In genomic region chr7:38199154-38199553, GRCh38 we compare ENCODE assay signal across 26 cellular contexts. TPM values are rescaled to one million over a fixed set of nuclear protein-coding genes. Genes with fewer than 3 reads are reported as not detected.
DNase-seq lines count a peak whose midpoint lies in the region; ATAC-seq, FAIRE-seq and TF ChIP-seq lines count a peak whose summit lies in the region.
"Had no signal": no experiment of that assay in that cellular context is flagged by ENCODE, and none has a peak within 500 bp of the region (broad histone marks: within the 10 kb centered on the region; RNA-seq: fewer than 3 reads in every experiment).

No MANE protein-coding gene starts in this region.

- WGBS in IMR-90 (ENCODE audit: extremely low coverage in 2 of 2, insufficient read length in 1 of 2), 2 experiments = no CpG with 5 or more reads among the region's 2 CpGs

- H3K4ac ChIP-seq in IMR-90 (ENCODE audit: low read depth, low read length) = no peak overlapping the region

- no peak overlapping the region for H2AK9ac ChIP-seq in IMR-90 (replicated peaks; ENCODE audit: low read depth, low read length, poor library complexity)

- FAIRE-seq in GM19239 (lab: Jason Lieb, UNC) = no peak
- FAIRE-seq: A204.1, GM12878 had no signal

- H3K27me3 ChIP-seq in IMR-90 (ENCODE audit: control insufficient read depth, insufficient read depth, low read length) = no peaks in the 10 kb centered on the region
- H3K27me3 ChIP-seq: BLaER1 treated with 17β-estradiol and CSF1 and Interleukin-3, amounts not matched to agents 10 nM and 100 nM; Peyer's patch had no signal

- peak; percentile 7 for DNase-seq in NCI-H2227 treated with DMSO at 0.1 percent for 48 hours (lab: John Stamatoyannopoulos, UW)
- no peak for DNase-seq in NCI-H2227 (lab: John Stamatoyannopoulos, UW; ENCODE audit: unreplicated experiment)
- DNase-seq in IMR-90 = no peak
- DNase-seq in choroid plexus epithelial cell (ENCODE audit: low read depth) = peak; percentile 28
- DNase-seq in AG08395 (ENCODE audit: low spot score) = no peak
- DNase-seq in GM19239 (ENCODE audit: insufficient read length, low spot score) = no peak
- no peak for DNase-seq in amniotic stem cell (lab: John Stamatoyannopoulos, UW)
- DNase-seq: AML-193; CD4-positive, alpha-beta memory T cell; COR-L47; DMS79; EL; GDM1; H7; Karpas-422; NCI-H1092; NCI-H1417 treated with DMSO at 0.1 percent for 48 hours; NCI-H1694 treated with DMSO at 0.1 percent for 48 hours; NCI-H2081; NCI-H446 treated with DMSO at 0.1 percent for 48 hours; NCI-H526 treated with DMSO at 0.1 percent for 48 hours; Peyer's patch; SHP77 treated with DMSO at 0.1 percent for 48 hours had no signal

- H4K5ac ChIP-seq in IMR-90 (ENCODE audit: low read depth, low read length) = 0 out of 2 replicates have a peak overlapping the region, but pooled peaks have one; percentile 60

- H3K4me3 ChIP-seq in IMR-90 (ENCODE audit: insufficient read depth, low read depth, low read length) (no peak overlapping the region), choroid plexus epithelial cell (ENCODE audit: low read depth, low read length) (no peak overlapping the region)
- H3K4me3 ChIP-seq: BLaER1 treated with 17β-estradiol and CSF1 and Interleukin-3, amounts not matched to agents 10 nM and 100 nM; GM12878; Peyer's patch had no signal

- no peak overlapping the region for H2AK5ac ChIP-seq in IMR-90 (ENCODE audit: low read depth, low read length)

- peaks cover 17 to 55% of the 10 kb centered on the region in 2 experiments for H3K79me1 ChIP-seq in IMR-90 (ENCODE audit: low read depth in 1 of 2, low read length in 2 of 2)

- intact Hi-C loops in IMR-90 (cut with micrococcal nuclease) = no loop called here

- no peak overlapping the region for H2BK20ac ChIP-seq in IMR-90 (ENCODE audit: low read depth, low read length)

- H3K36me3 ChIP-seq in IMR-90 (ENCODE audit: control insufficient read depth, insufficient read depth, low read length) = no peaks in the 10 kb centered on the region
- H3K36me3 ChIP-seq: Peyer's patch had no signal

- H2BK120ac ChIP-seq in IMR-90 (ENCODE audit: low read depth, low read length) = no peak overlapping the region

- no peak overlapping the region for H4K8ac ChIP-seq in IMR-90 (ENCODE audit: low read depth in 2 of 2, low read length in 2 of 2)

- peak overlapping the region; percentile 15 for H2BK5ac ChIP-seq in IMR-90 (ENCODE audit: low read depth, low read length, poor library complexity, severe bottlenecking)

- H3K9ac ChIP-seq in IMR-90 (ENCODE audit: low read depth, low read length) = no peak overlapping the region
- H3K9ac ChIP-seq: BLaER1 treated with 17β-estradiol and CSF1 and Interleukin-3, amounts not matched to agents 10 nM and 100 nM had no signal

- peaks cover 27% of the 10 kb centered on the region for H3K4me1 ChIP-seq in IMR-90 (ENCODE audit: control insufficient read depth, insufficient read depth, low read length)

- no peak overlapping the region for H3K18ac ChIP-seq in IMR-90 (ENCODE audit: low read depth, low read length)

- CTCF ChIA-PET in IMR-90 (lab: Yijun Ruan, JAX) = interaction anchor here (1.3 to 2.3 kb wide), 3 partner anchors 12 to 136 kb away, joined by 4 to 25 read pairs (median 7); no protein-coding TSS in a partner anchor

- H4K91ac ChIP-seq in IMR-90 (ENCODE audit: insufficient read depth, low read depth, low read length) = no peak overlapping the region

- no peak for TF ChIP-seq POLR2A in IMR-90 (IDR thresholded peaks at IDR 0.05; ENCODE audit: low read depth, low read length)

- no peak overlapping the region for H2AFZ ChIP-seq in IMR-90 (replicated peaks; ENCODE audit: low read length, poor library complexity)

- H3K14ac ChIP-seq in IMR-90 (replicated peaks; ENCODE audit: low read depth, low read length) = no peak overlapping the region

- no peak overlapping the region for H3K23ac ChIP-seq in IMR-90 (ENCODE audit: low read depth, low read length)

- POLR2A ChIA-PET in IMR-90 (lab: Charles Lee; ENCODE audit: unreplicated experiment) = no interaction called here

- peaks cover 23% of the 10 kb centered on the region for H4K20me1 ChIP-seq in IMR-90 (ENCODE audit: insufficient read depth, low read length)

- H3K56ac ChIP-seq in IMR-90 (ENCODE audit: extremely low read depth, insufficient read depth, low read length) = no peak overlapping the region

- in situ Hi-C loops in IMR-90 (cut with MboI; ENCODE audit: low sequenced_read_pairs) = no loop called here

- TF ChIP-seq RAD21 in IMR-90 (IDR thresholded peaks at IDR 0.05; ENCODE audit: low read length) = no peak

- H3K27ac ChIP-seq in IMR-90 (ENCODE audit: insufficient read depth, low read length) = peak overlapping the region; percentile 16; the same call in 1 of the 2 replicates
- H3K27ac ChIP-seq: BLaER1 treated with 17β-estradiol and CSF1 and Interleukin-3, amounts not matched to agents 10 nM and 100 nM; Peyer's patch had no signal

- H3K9me3 ChIP-seq in IMR-90 (ENCODE audit: control insufficient read depth, insufficient read depth, low read length) = no peaks in the 10 kb centered on the region
- H3K9me3 ChIP-seq: Peyer's patch had no signal

- no peak overlapping the region; the same call in 1 of the 2 replicates for H3K4me2 ChIP-seq in IMR-90 (ENCODE audit: low read depth, low read length)

- dilution Hi-C loops in IMR-90 (cut with HindIII; ENCODE audit: low sequenced_read_pairs, unreplicated experiment) = no loop called here

- ATAC-seq in IMR-90 (ENCODE audit: low read depth) = peak; percentile 49
- ATAC-seq: GM12878 had no signal

- TF ChIP-seq CTCF in IMR-90 (conservative IDR thresholded peaks at IDR 0.05; ENCODE audit: low read depth, low read length) (no peak), choroid plexus epithelial cell (conservative IDR thresholded peaks at IDR 0.05; ENCODE audit: low read depth, low read length) (no peak)

- peaks cover 15% of the 10 kb centered on the region for H3K9me1 ChIP-seq in IMR-90 (ENCODE audit: insufficient read depth, low read length)

- no peak overlapping the region for H2BK15ac ChIP-seq in IMR-90 (ENCODE audit: low read depth, low read length)

- BruUV-seq in IMR-90 (replicated peaks; lab: Mats Ljungman, UMichigan) = no TSS peak

TF ChIP-seq in IMR-90, 13 proteins besides CTCF, POLR2A, EP300 and RAD21:
- TF ChIP-seq BHLHE40 (IDR thresholded peaks at IDR 0.05; ENCODE audit: low read depth, low read length) (no peak), MAZ (IDR thresholded peaks at IDR 0.05; ENCODE audit: borderline replicate concordance, low read depth, low read length) (no peak), SMC3 (IDR thresholded peaks at IDR 0.05; ENCODE audit: low read depth, low read length) (no peak), NFE2L2 (IDR thresholded peaks at IDR 0.05; ENCODE audit: low read depth, low read length) (no peak), RFX5 (IDR thresholded peaks at IDR 0.05; ENCODE audit: low read depth, low read length) (no peak), CEBPB (IDR thresholded peaks at IDR 0.05; ENCODE audit: low read depth, low read length) (no peak), RCOR1 (IDR thresholded peaks at IDR 0.05; ENCODE audit: insufficient replicate concordance, low read length) (no peak), MAFK (IDR thresholded peaks at IDR 0.05; ENCODE audit: low read depth, low read length) (no peak), USF2 (IDR thresholded peaks at IDR 0.05; ENCODE audit: low read depth, low read length) (no peak), ELK1 (IDR thresholded peaks at IDR 0.05; ENCODE audit: borderline replicate concordance, low read depth, low read length) (no peak), CHD1 (IDR thresholded peaks at IDR 0.05; ENCODE audit: low read depth, low read length) (no peak), MXI1 (IDR thresholded peaks at IDR 0.05; ENCODE audit: borderline replicate concordance, low read depth, low read length) (no peak), FOS (IDR thresholded peaks at IDR 0.05; ENCODE audit: low read depth, low read length) (no peak)

RNA-seq across cellular contexts. Expression of gene STARD3NL, which starts 21.1 kb away (rescaled TPM):
- 69.7 and 102 TPM in 2 replicates for total RNA-seq in IMR-90 (2012; rRNA removed)
- polyA plus RNA-seq in IMR-90 (2012; rRNA removed) = 46.5 and 51.6 TPM in 2 replicates
- 11.7 and 13.9 TPM in 2 replicates for polyA plus RNA-seq in IMR-90 (2012; cell fraction: cytosol; rRNA removed)
- polyA plus RNA-seq in IMR-90 (2012; cell fraction: nucleus; rRNA removed; ENCODE audit: low replicate concordance) = 3.1 and 19.2 TPM in 2 replicates

Comparison
In these comparisons a context has a peak if more than half of its experiments do, and no peak if none do; other contexts are left out.
1. DNase-seq: peak in NCI-H2227 treated with DMSO at 0.1 percent for 48 hours (single experiment) and choroid plexus epithelial cell (single experiment); none in NCI-H2227 (single experiment), IMR-90 (single experiment), AG08395 (single experiment), GM19239 (single experiment) and amniotic stem cell (single experiment).